In genomic region chrX:16348286-16348685, GRCh38 we compare ENCODE assay signal across 22 cellular contexts.
DNase-seq lines count a peak whose midpoint lies in the region; ATAC-seq and TF ChIP-seq lines count a peak whose summit lies in the region.
"Had no signal": no experiment of that assay in that cellular context is flagged by ENCODE, and none has a peak within 500 bp of the region (broad histone marks: within the 10 kb centered on the region; RNA-seq: fewer than 3 reads in every experiment).

No MANE protein-coding gene starts in this region.

- H3K4me1 Mint-ChIP-seq in neural progenitor cell, result no peaks in the 10 kb centered on the region
- H3K4me1 Mint-ChIP-seq: CD14-positive monocyte; CD8-positive, alpha-beta memory T cell had no signal

- no peaks in the 10 kb centered on the region for H3K79me2 ChIP-seq in neural progenitor cell (ENCODE audit: low read depth)

- H3K9me3 ChIP-seq in neural progenitor cell (ENCODE audit: low read depth), result no peaks in the 10 kb centered on the region
- H3K9me3 ChIP-seq: BE2C; BLaER1 treated with 17β-estradiol and CSF1 and Interleukin-3, amounts not matched to agents 10 nM and 100 nM had no signal

- ATAC-seq in activated naive CD4-positive, alpha-beta T cell treated with anti-CD3 and anti-CD28 coated beads, Interleukin-2, amount 50 U/mL, for 72 hours, result no peak
- ATAC-seq: GM12878 had no signal

- no peaks in the 10 kb centered on the region for H3K27me3 ChIP-seq in neural progenitor cell
- H3K27me3 ChIP-seq: BE2C had no signal

- no peaks in the 10 kb centered on the region for H3K36me3 Mint-ChIP-seq in neural progenitor cell
- H3K36me3 Mint-ChIP-seq in activated naive CD4-positive, alpha-beta T cell treated with anti-CD3 and anti-CD28 coated beads, Interleukin-2, amount 50 U/mL, for 72 hours, result no peaks in the 10 kb centered on the region
- H3K36me3 Mint-ChIP-seq: CD14-positive monocyte; CD8-positive, alpha-beta memory T cell had no signal

- H3K27ac ChIP-seq in neural progenitor cell, result no peak overlapping the region
- H3K27ac ChIP-seq: 22Rv1; BLaER1 treated with 17β-estradiol and CSF1 and Interleukin-3, amounts not matched to agents 10 nM and 100 nM; GM23248 had no signal

- no peaks in the 10 kb centered on the region for H3F3A ChIP-seq in neural progenitor cell (ENCODE audit: low read depth)

- H3K4me1 ChIP-seq in neural progenitor cell, result peaks cover 19% of the 10 kb centered on the region
- H3K4me1 ChIP-seq: BE2C; BLaER1 treated with 17β-estradiol and CSF1 and Interleukin-3, amounts not matched to agents 10 nM and 100 nM had no signal

- no peak overlapping the region for H3K9ac ChIP-seq in neural progenitor cell
- H3K9ac ChIP-seq: BLaER1 treated with 17β-estradiol and CSF1 and Interleukin-3, amounts not matched to agents 10 nM and 100 nM; GM23248 had no signal

- no peaks in the 10 kb centered on the region for H3K36me3 ChIP-seq in neural progenitor cell
- H3K36me3 ChIP-seq: BE2C; BLaER1 treated with 17β-estradiol and CSF1 and Interleukin-3, amounts not matched to agents 10 nM and 100 nM had no signal

- DNase-seq in AG10803 (ENCODE audit: low read depth) (peak; percentile 58), GM04504 (ENCODE audit: low read depth) (peak; percentile 24), fibroblast of peridontal ligament (ENCODE audit: extremely low read depth) (peak; percentile 53), neural progenitor cell (ENCODE audit: low spot score) (no peak), inferior parietal cortex (ENCODE audit: extremely low spot score) (no peak)
- no peak for DNase-seq in activated CD4-positive, CD25-positive, alpha-beta regulatory T cell treated with anti-CD3 and anti-CD28 coated beads, Interleukin-2, amount 50 U/mL, for 72 hours
- DNase-seq in activated naive CD4-positive, alpha-beta T cell treated with anti-CD3 and anti-CD28 coated beads, Interleukin-2, amount 50 U/mL, for 72 hours (ENCODE audit: low spot score in 2 of 2), result no peak
- DNase-seq: AML-193; BE2C; CD4-positive, alpha-beta T cell; CD8-positive, alpha-beta memory T cell; DMS 273 treated with DMSO at 0.1 percent for 48 hours; DMS79; EL; GDM1; GM23248; H7; HCEC 1CT had no signal

- H3K27ac Mint-ChIP-seq in neural progenitor cell, result no peak overlapping the region
- H3K27ac Mint-ChIP-seq in activated naive CD4-positive, alpha-beta T cell treated with anti-CD3 and anti-CD28 coated beads, Interleukin-2, amount 50 U/mL, for 72 hours, result no peak overlapping the region
- H3K27ac Mint-ChIP-seq: CD14-positive monocyte; CD4-positive, alpha-beta T cell; CD8-positive, alpha-beta memory T cell had no signal

- H3K4me3 ChIP-seq in AG10803 (ENCODE audit: low read length) (no peak overlapping the region), neural progenitor cell (no peak overlapping the region)
- H3K4me3 ChIP-seq: BLaER1 treated with 17β-estradiol and CSF1 and Interleukin-3, amounts not matched to agents 10 nM and 100 nM; GM12878; GM23248 had no signal

- H3K4me2 ChIP-seq in neural progenitor cell, result no peak overlapping the region
- H3K4me2 ChIP-seq: BLaER1 treated with 17β-estradiol and CSF1 and Interleukin-3, amounts not matched to agents 10 nM and 100 nM had no signal

- H4K20me1 ChIP-seq in neural progenitor cell (ENCODE audit: low read depth), result no peaks in the 10 kb centered on the region
- H4K20me1 ChIP-seq: BLaER1 treated with 17β-estradiol and CSF1 and Interleukin-3, amounts not matched to agents 10 nM and 100 nM had no signal

- H3K27me3 Mint-ChIP-seq in neural progenitor cell (ENCODE audit: insufficient read depth, low read depth), result no peaks in the 10 kb centered on the region

- peak overlapping the region; percentile 73 for H2AFZ ChIP-seq in neural progenitor cell (replicated peaks)
- H2AFZ ChIP-seq: GM23248 had no signal

- no peak for TF ChIP-seq CTCF in AG10803 (conservative IDR thresholded peaks at IDR 0.05; ENCODE audit: low read length)
- TF ChIP-seq CTCF in neural progenitor cell (IDR thresholded peaks at IDR 0.05), result no peak

- no peaks in the 10 kb centered on the region for H3K9me3 Mint-ChIP-seq in neural progenitor cell
- no peaks in the 10 kb centered on the region for H3K9me3 Mint-ChIP-seq in activated naive CD4-positive, alpha-beta T cell treated with anti-CD3 and anti-CD28 coated beads, Interleukin-2, amount 50 U/mL, for 72 hours

- no peak overlapping the region for H3K4me3 Mint-ChIP-seq in neural progenitor cell
- H3K4me3 Mint-ChIP-seq: CD14-positive monocyte; CD4-positive, alpha-beta T cell; CD8-positive, alpha-beta memory T cell had no signal

Comparison
In these comparisons a context has a peak if more than half of its experiments do, and no peak if none do; other contexts are left out.
1. DNase-seq: peak in AG10803 (single experiment), GM04504 (single experiment) and fibroblast of peridontal ligament (single experiment); none in neural progenitor cell (single experiment), inferior parietal cortex (single experiment), activated CD4-positive, CD25-positive, alpha-beta regulatory T cell treated with anti-CD3 and anti-CD28 coated beads, Interleukin-2, amount 50 U/mL, for 72 hours (single experiment) and activated naive CD4-positive, alpha-beta T cell treated with anti-CD3 and anti-CD28 coated beads, Interleukin-2, amount 50 U/mL, for 72 hours (0 of 2).